Comparison of ENCODE assay signal across 1 cellular context in genomic region chr17:63658366-63658765, GRCh38.
TF ChIP-seq lines count a peak whose summit lies in the region.

No MANE protein-coding gene starts in this region.

TF ChIP-seq in GM23338, 12 proteins besides CTCF, POLR2A, EP300 and RAD21:
- no peak for TF ChIP-seq ZNF462 (CRISPR knock-in tag; IDR thresholded peaks at IDR 0.05)
- no peak for TF ChIP-seq ZNF114 (CRISPR knock-in tag; IDR thresholded peaks at IDR 0.05)
- TF ChIP-seq JUNB (IDR thresholded peaks at IDR 0.05; ENCODE audit: unreplicated experiment), result no peak
- TF ChIP-seq CREB1 (CRISPR knock-in tag; IDR thresholded peaks at IDR 0.05; ENCODE audit: low read depth), result no peak
- no peak for TF ChIP-seq EZH2phosphoT487 (IDR thresholded peaks at IDR 0.05; ENCODE audit: unreplicated experiment)
